In genomic region chrX:843306-843705, GRCh38 we compare ENCODE assay signal across 18 cellular contexts.
DNase-seq lines count a peak whose midpoint lies in the region; ATAC-seq, FAIRE-seq and TF ChIP-seq lines count a peak whose summit lies in the region.
"Had no signal": no experiment of that assay in that cellular context is flagged by ENCODE, and none has a peak within 500 bp of the region (broad histone marks: within the 10 kb centered on the region; RNA-seq: fewer than 3 reads in every experiment).

No MANE protein-coding gene starts in this region.

- 0 out of 2 replicates have a peak overlapping the region, but pooled peaks have one; percentile 48 for H2AFZ ChIP-seq in H1 (ENCODE audit: low read length)
- peak overlapping the region; percentile 45 for H2AFZ ChIP-seq in neuronal stem cell (ENCODE audit: low read length)

- H3K14ac ChIP-seq in H1 (ENCODE audit: insufficient read length) (no peak overlapping the region), neuronal stem cell (ENCODE audit: low read length) (no peak overlapping the region)

- TF ChIP-seq POLR2A in A549 (IDR thresholded peaks at IDR 0.05; ENCODE audit: low read length) (no peak), H1 (IDR thresholded peaks at IDR 0.05; ENCODE audit: control extremely low read depth in 1 of 2, low read depth in 2 of 2, low read length in 2 of 2) (no peak)

- H2BK5ac ChIP-seq in H1 (ENCODE audit: low read depth, low read length) = no peak overlapping the region
- H2BK5ac ChIP-seq in neuronal stem cell (ENCODE audit: low read length) = no peak overlapping the region

- H3K56ac ChIP-seq in H1 (replicated peaks; ENCODE audit: insufficient read length, low read depth, low read length) = no peak overlapping the region

- H3K18ac ChIP-seq in H1 (ENCODE audit: extremely low read depth, low read length) (no peak overlapping the region), neuronal stem cell (ENCODE audit: low read length) (no peak overlapping the region)

- H3K36me3 ChIP-seq in H1 (ENCODE audit: control insufficient read depth in 2 of 4, insufficient read depth in 4 of 4, low read length in 3 of 4) = no peaks in the 10 kb centered on the region
- H3K36me3 ChIP-seq in neuronal stem cell (replicated peaks in 1 of 2; ENCODE audit: control insufficient read depth in 2 of 2, insufficient read depth in 2 of 2, low read length in 2 of 2) = no peaks in the 10 kb centered on the region
- H3K36me3 ChIP-seq: BLaER1 had no signal

- H3K23me2 ChIP-seq in H1 (ENCODE audit: low read depth, low read length) = no peaks in the 10 kb centered on the region

- no peak overlapping the region for H2BK20ac ChIP-seq in H1 (ENCODE audit: low read length)

- H3K23ac ChIP-seq in H1 (ENCODE audit: insufficient read length) (no peak overlapping the region), neuronal stem cell (ENCODE audit: low read depth, low read length, poor library complexity) (no peak overlapping the region)

- POLR2A ChIA-PET in A549 (lab: Yijun Ruan, JAX) (no interaction called here), H1 (lab: Charles Lee; ENCODE audit: partially characterized antibody) (no interaction called here)

- no peak for TF ChIP-seq CTCF in A549 (IDR thresholded peaks at IDR 0.05)
- TF ChIP-seq CTCF in H1 (IDR thresholded peaks at IDR 0.05; ENCODE audit: control extremely low read depth in 1 of 3, insufficient read depth in 1 of 3, low read depth in 1 of 3, low read length in 3 of 3) = no peak
- TF ChIP-seq CTCF in coronary artery (IDR thresholded peaks at IDR 0.05) = no peak

- H3K79me1 ChIP-seq in H1 (ENCODE audit: low read depth, low read length) = no peaks in the 10 kb centered on the region
- no peaks in the 10 kb centered on the region for H3K79me1 ChIP-seq in neuronal stem cell (ENCODE audit: low read depth, low read length)

- H4K91ac ChIP-seq in H1 (replicated peaks; ENCODE audit: insufficient read length, low read length) = no peak overlapping the region
- no peak overlapping the region for H4K91ac ChIP-seq in neuronal stem cell (ENCODE audit: low read depth, low read length, poor library complexity)

- no peak overlapping the region for H4K5ac ChIP-seq in H1 (ENCODE audit: insufficient read length, low read depth, low read length)

- H3K4me1 ChIP-seq in A549 = no peaks in the 10 kb centered on the region
- peaks cover 0 to 5% (median 1%) of the 10 kb centered on the region in 4 experiments; a peak in 4 of 7 replicates for H3K4me1 ChIP-seq in H1 (replicated peaks in 1 of 4; ENCODE audit: control insufficient read depth in 3 of 4, insufficient read depth in 4 of 4, low read length in 3 of 4)
- H3K4me1 ChIP-seq in neuronal stem cell (ENCODE audit: control insufficient read depth in 2 of 2, insufficient read depth in 1 of 2, low read depth in 1 of 2, low read length in 2 of 2) = no peaks in the 10 kb centered on the region
- H3K4me1 ChIP-seq: BLaER1 had no signal

- ATAC-seq in A549 (no peak), GM19328 (IDR thresholded peaks at IDR 0.05; ENCODE audit: unreplicated experiment) (no peak)
- ATAC-seq: K562 had no signal

- FAIRE-seq in A549 (lab: Jason Lieb, UNC) = no peak
- FAIRE-seq in H1 (lab: Jason Lieb, UNC) = no peak
- FAIRE-seq: H54, HTR-8/SVneo, K562 had no signal

- DNase-seq in A549 (ENCODE audit: low read depth in 1 of 2, low spot score in 1 of 2) (no peak), ELF-1 (ENCODE audit: low read depth, low spot score) (peak; percentile 58), H1 (ENCODE audit: low read depth in 1 of 2, low spot score in 2 of 2) (peak in 1 of 2 experiments; percentile 52), neuronal stem cell (ENCODE audit: low spot score) (no peak), AML-193 (lab: John Stamatoyannopoulos, UW) (no peak), coronary artery (ENCODE audit: low spot score) (no peak), NCI-H1930 (lab: John Stamatoyannopoulos, UW) (no peak)
- DNase-seq: CD4-positive, alpha-beta memory T cell; DMS153; DMS79; GF-D8; HCEC 1CT; IMR-90 had no signal

- no peaks in the 10 kb centered on the region for H4K20me1 ChIP-seq in H1 (replicated peaks in 1 of 2; ENCODE audit: control insufficient read depth in 1 of 2, insufficient read depth in 2 of 2, low read length in 2 of 2)
- H4K20me1 ChIP-seq: BLaER1 had no signal

- TF ChIP-seq EP300 in A549 (IDR thresholded peaks at IDR 0.05) (no peak), H1 (IDR thresholded peaks at IDR 0.05; ENCODE audit: borderline replicate concordance in 1 of 2, low read depth in 2 of 2, low read length in 2 of 2) (no peak)

- H3K4ac ChIP-seq in H1 (replicated peaks; ENCODE audit: insufficient read length, low read depth, low read length) (no peak overlapping the region), neuronal stem cell (ENCODE audit: low read length) (no peak overlapping the region)

- H2AK5ac ChIP-seq in H1 (ENCODE audit: low read depth, low read length) (no peak overlapping the region), neuronal stem cell (ENCODE audit: low read depth, low read length) (no peak overlapping the region)

- CTCF ChIA-PET in A549 (lab: Yijun Ruan, JAX) (no interaction called here), H1 (lab: Charles Lee; ENCODE audit: partially characterized antibody) (no interaction called here)

- H3K4me2 ChIP-seq in A549 = peak overlapping the region; percentile 61
- no peak overlapping the region for H3K4me2 ChIP-seq in H1 (ENCODE audit: insufficient read depth in 1 of 2, low read depth in 2 of 2, low read length in 2 of 2)
- H3K4me2 ChIP-seq in neuronal stem cell (ENCODE audit: insufficient read depth, low read length, poor library complexity, severe bottlenecking) = no peak overlapping the region
- H3K4me2 ChIP-seq: BLaER1 had no signal

- H3K27ac ChIP-seq in A549 (no peak overlapping the region), H1 (ENCODE audit: low read depth, low read length) (no peak overlapping the region), neuronal stem cell (replicated peaks; ENCODE audit: low read length) (no peak overlapping the region), coronary artery (no peak overlapping the region)
- H3K27ac ChIP-seq: BLaER1 had no signal

- H3K79me2 ChIP-seq in H1 (ENCODE audit: control insufficient read depth in 1 of 2, insufficient read depth in 2 of 2, low read length in 2 of 2) = no peaks in the 10 kb centered on the region

- no peaks in the 10 kb centered on the region for H3K9me3 ChIP-seq in A549
- H3K9me3 ChIP-seq in H1 (ENCODE audit: insufficient read depth in 2 of 2, low read depth in 1 of 2, low read length in 1 of 2) = no peaks in the 10 kb centered on the region
- H3K9me3 ChIP-seq in neuronal stem cell (replicated peaks in 1 of 2; ENCODE audit: control insufficient read depth in 2 of 2, insufficient read depth in 1 of 2, low read depth in 1 of 2, low read length in 2 of 2) = no peaks in the 10 kb centered on the region
- H3K9me3 ChIP-seq: BLaER1 had no signal

- H2BK12ac ChIP-seq in H1 (ENCODE audit: low read depth, low read length) (no peak overlapping the region; the same call in 1 of the 2 replicates), neuronal stem cell (ENCODE audit: low read length) (no peak overlapping the region)

- H3K4me3 ChIP-seq in A549 (no peak overlapping the region), H1 (ENCODE audit: extremely low read depth in 1 of 4, insufficient read depth in 2 of 4, low read depth in 3 of 4, low read length in 4 of 4) (no peak overlapping the region), neuronal stem cell (ENCODE audit: low read length in 2 of 2) (no peak overlapping the region), coronary artery (no peak overlapping the region)
- H3K4me3 ChIP-seq: BLaER1, K562 had no signal

- H2BK120ac ChIP-seq in H1 (replicated peaks; ENCODE audit: low read depth, low read length) (no peak overlapping the region), neuronal stem cell (ENCODE audit: low read depth, low read length) (no peak overlapping the region)

- 24% methylated on average over 12 of the region's 13 CpGs for WGBS in A549 (ENCODE audit: missing lambda C conversion rate)
- 77% methylated on average over 13 of the region's 13 CpGs; no CpG with 5 or more reads in 1 of the 2 experiments for WGBS in H1 (ENCODE audit: extremely low coverage in 1 of 2, insufficient coverage in 1 of 2, insufficient read length in 1 of 2, insufficient replicate concordance in 2 of 2, low coverage in 1 of 2, low lambda C conversion rate in 2 of 2, missing lambda C conversion rate in 1 of 2), 2 experiments
- WGBS in neuronal stem cell (ENCODE audit: extremely low coverage in 2 of 2, insufficient read length in 2 of 2, insufficient replicate concordance in 1 of 2), 2 donors = no CpG with 5 or more reads among the region's 13 CpGs

- H3K27me3 ChIP-seq in H1 (replicated peaks in 1 of 4; ENCODE audit: control insufficient read depth in 3 of 4, extremely low read depth in 1 of 4, insufficient read depth in 3 of 4, low read length in 3 of 4) = no peaks in the 10 kb centered on the region
- no peaks in the 10 kb centered on the region for H3K27me3 ChIP-seq in neuronal stem cell (ENCODE audit: control insufficient read depth in 3 of 3, insufficient read depth in 3 of 3, low read depth in 1 of 3, low read length in 3 of 3)
- H3K27me3 ChIP-seq: BLaER1 had no signal

- H3K9ac ChIP-seq in H1 (replicated peaks in 1 of 4; ENCODE audit: extremely low read depth in 1 of 4, low read depth in 3 of 4, low read length in 3 of 4) (no peak overlapping the region), neuronal stem cell (ENCODE audit: low read depth, low read length, poor library complexity) (no peak overlapping the region)
- H3K9ac ChIP-seq: BLaER1 had no signal

- H2BK15ac ChIP-seq in H1 (ENCODE audit: low read length) (no peak overlapping the region), neuronal stem cell (ENCODE audit: low read length) (peak overlapping the region; percentile 85)

- TF ChIP-seq RAD21 in A549 (conservative IDR thresholded peaks at IDR 0.05 in 1 of 2, IDR thresholded peaks at IDR 0.05 in 1 of 2) (no peak), H1 (IDR thresholded peaks at IDR 0.05 in 1 of 2, conservative IDR thresholded peaks at IDR 0.05 in 1 of 2; ENCODE audit: low read depth in 2 of 2, low read length in 2 of 2) (no peak)

- H4K8ac ChIP-seq in H1 (ENCODE audit: extremely low read depth, insufficient read depth, low read length) (no peak overlapping the region), neuronal stem cell (ENCODE audit: low read depth, low read length) (no peak overlapping the region)

TF ChIP-seq in H1, 55 proteins besides CTCF, POLR2A, EP300 and RAD21 (continues in another document):
- no peak for TF ChIP-seq CBX8 (IDR thresholded peaks at IDR 0.05; ENCODE audit: borderline replicate concordance, low read depth, low read length)
- TF ChIP-seq KDM1A (IDR thresholded peaks at IDR 0.05; ENCODE audit: borderline replicate concordance, low read length) = no peak
- TF ChIP-seq TAF7 (optimal IDR thresholded peaks at IDR 0.05; ENCODE audit: borderline replicate concordance, low read depth, low read length) = no peak
- no peak for TF ChIP-seq ZNF274 (IDR thresholded peaks at IDR 0.05; ENCODE audit: borderline replicate concordance, extremely low read depth, low read length)
- no peak for TF ChIP-seq NRF1 (IDR thresholded peaks at IDR 0.05; ENCODE audit: low read depth, low read length)
- TF ChIP-seq JUND (IDR thresholded peaks at IDR 0.05; ENCODE audit: low read length) = no peak
- no peak for TF ChIP-seq POU5F1 (IDR thresholded peaks at IDR 0.05; ENCODE audit: low read depth, low read length)
